Comparison of ENCODE assay signal across 1 cellular context in the genomic region with DNA sequence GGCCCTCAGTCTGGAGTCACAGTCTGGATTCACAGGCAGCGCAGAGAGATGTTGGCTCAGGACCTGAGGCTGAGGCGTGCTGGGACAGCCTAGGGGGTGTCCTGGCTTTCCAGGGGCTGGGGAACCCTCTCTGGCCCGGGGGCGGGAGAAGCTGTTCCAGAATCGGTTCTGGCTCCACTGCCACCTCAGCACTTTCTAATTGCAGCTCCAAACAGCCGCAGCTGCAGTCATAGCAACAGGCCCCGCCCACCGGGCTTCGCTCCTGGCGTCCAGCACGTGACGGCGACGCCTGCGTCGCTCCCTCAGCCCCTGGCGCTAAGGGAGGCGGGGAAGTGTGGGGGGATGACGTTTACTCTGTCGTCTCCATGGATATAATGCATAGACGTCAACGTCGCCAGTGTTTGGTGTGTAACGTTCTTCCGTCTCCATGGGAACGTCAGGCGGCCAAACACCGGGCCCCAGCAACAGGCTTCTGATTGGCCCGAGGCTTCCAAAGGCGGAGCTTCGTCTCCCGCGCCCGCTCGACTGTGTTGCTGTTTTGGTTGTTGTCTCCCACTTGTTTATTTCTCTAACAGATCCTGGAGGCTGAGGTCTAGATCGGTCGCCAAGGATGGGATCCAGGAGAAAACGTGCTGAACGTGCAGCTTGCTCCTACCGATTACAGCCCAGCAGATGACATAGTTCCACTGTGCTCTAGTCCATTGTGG.
A peak's percentile ranks its signal among the peaks of the same experiment; 100 is the strongest.
TF ChIP-seq lines count a peak whose summit lies in the region.

No MANE protein-coding gene starts in this region.

TF ChIP-seq in WTC11, 78 proteins besides CTCF, POLR2A, EP300 and RAD21 (continued from another document):
- TF ChIP-seq ETV6 (CRISPR knock-in tag; IDR thresholded peaks at IDR 0.05) (peak; percentile 87; the same call in 1 of the 2 replicates), FOXP1 (CRISPR knock-in tag; IDR thresholded peaks at IDR 0.05; ENCODE audit: borderline replicate concordance) (0 out of 2 replicates have a peak, but pooled peaks have one; percentile 46), CREM (CRISPR knock-in tag; IDR thresholded peaks at IDR 0.05) (peak; percentile 81; the same call in 1 of the 2 replicates), NFE2L1 (CRISPR knock-in tag; IDR thresholded peaks at IDR 0.05) (peak; percentile 55; the same call in 1 of the 2 replicates), SP1 (CRISPR knock-in tag; conservative IDR thresholded peaks at IDR 0.05) (peak; percentile 96), USF1 (CRISPR knock-in tag; IDR thresholded peaks at IDR 0.05) (peak; percentile 99), IRF2 (CRISPR knock-in tag; IDR thresholded peaks at IDR 0.05; ENCODE audit: borderline replicate concordance, low read depth) (no peak), MXD4 (CRISPR knock-in tag; IDR thresholded peaks at IDR 0.05; ENCODE audit: borderline replicate concordance) (no peak), MYBL2 (CRISPR knock-in tag; IDR thresholded peaks at IDR 0.05) (no peak), FOXK1 (CRISPR knock-in tag; IDR thresholded peaks at IDR 0.05) (peak; percentile 90), NFYB (CRISPR knock-in tag; conservative IDR thresholded peaks at IDR 0.05; ENCODE audit: low read depth) (no peak; the same call in none of the 2 replicates), HMGA2 (CRISPR knock-in tag; IDR thresholded peaks at IDR 0.05) (no peak), ZNF532 (CRISPR knock-in tag; IDR thresholded peaks at IDR 0.05; ENCODE audit: borderline replicate concordance) (no peak), ZNF396 (CRISPR knock-in tag; IDR thresholded peaks at IDR 0.05; ENCODE audit: borderline replicate concordance) (no peak)
- TF ChIP-seq, protein P1, sequence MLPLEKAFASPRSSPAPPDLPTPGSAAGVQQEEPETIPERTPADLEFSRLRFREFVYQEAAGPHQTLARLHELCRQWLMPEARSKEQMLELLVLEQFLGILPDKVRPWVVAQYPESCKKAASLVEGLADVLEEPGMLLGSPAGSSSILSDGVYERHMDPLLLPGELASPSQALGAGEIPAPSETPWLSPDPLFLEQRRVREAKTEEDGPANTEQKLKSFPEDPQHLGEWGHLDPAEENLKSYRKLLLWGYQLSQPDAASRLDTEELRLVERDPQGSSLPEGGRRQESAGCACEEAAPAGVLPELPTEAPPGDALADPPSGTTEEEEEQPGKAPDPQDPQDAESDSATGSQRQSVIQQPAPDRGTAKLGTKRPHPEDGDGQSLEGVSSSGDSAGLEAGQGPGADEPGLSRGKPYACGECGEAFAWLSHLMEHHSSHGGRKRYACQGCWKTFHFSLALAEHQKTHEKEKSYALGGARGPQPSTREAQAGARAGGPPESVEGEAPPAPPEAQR (CRISPR knock-in tag; IDR thresholded peaks at IDR 0.05), result no peak
- TF ChIP-seq, protein P2, sequence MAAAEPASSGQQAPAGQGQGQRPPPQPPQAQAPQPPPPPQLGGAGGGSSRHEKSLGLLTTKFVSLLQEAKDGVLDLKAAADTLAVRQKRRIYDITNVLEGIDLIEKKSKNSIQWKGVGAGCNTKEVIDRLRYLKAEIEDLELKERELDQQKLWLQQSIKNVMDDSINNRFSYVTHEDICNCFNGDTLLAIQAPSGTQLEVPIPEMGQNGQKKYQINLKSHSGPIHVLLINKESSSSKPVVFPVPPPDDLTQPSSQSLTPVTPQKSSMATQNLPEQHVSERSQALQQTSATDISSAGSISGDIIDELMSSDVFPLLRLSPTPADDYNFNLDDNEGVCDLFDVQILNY (CRISPR knock-in tag; IDR thresholded peaks at IDR 0.05), result peak; percentile 51; the same call in 1 of the 2 replicates
- TF ChIP-seq, protein P3, sequence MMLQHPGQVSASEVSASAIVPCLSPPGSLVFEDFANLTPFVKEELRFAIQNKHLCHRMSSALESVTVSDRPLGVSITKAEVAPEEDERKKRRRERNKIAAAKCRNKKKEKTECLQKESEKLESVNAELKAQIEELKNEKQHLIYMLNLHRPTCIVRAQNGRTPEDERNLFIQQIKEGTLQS (CRISPR knock-in tag; conservative IDR thresholded peaks at IDR 0.05), result no peak
- TF ChIP-seq, protein P4, sequence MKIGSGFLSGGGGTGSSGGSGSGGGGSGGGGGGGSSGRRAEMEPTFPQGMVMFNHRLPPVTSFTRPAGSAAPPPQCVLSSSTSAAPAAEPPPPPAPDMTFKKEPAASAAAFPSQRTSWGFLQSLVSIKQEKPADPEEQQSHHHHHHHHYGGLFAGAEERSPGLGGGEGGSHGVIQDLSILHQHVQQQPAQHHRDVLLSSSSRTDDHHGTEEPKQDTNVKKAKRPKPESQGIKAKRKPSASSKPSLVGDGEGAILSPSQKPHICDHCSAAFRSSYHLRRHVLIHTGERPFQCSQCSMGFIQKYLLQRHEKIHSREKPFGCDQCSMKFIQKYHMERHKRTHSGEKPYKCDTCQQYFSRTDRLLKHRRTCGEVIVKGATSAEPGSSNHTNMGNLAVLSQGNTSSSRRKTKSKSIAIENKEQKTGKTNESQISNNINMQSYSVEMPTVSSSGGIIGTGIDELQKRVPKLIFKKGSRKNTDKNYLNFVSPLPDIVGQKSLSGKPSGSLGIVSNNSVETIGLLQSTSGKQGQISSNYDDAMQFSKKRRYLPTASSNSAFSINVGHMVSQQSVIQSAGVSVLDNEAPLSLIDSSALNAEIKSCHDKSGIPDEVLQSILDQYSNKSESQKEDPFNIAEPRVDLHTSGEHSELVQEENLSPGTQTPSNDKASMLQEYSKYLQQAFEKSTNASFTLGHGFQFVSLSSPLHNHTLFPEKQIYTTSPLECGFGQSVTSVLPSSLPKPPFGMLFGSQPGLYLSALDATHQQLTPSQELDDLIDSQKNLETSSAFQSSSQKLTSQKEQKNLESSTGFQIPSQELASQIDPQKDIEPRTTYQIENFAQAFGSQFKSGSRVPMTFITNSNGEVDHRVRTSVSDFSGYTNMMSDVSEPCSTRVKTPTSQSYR (CRISPR knock-in tag; IDR thresholded peaks at IDR 0.05), result no peak
- TF ChIP-seq, protein P5, sequence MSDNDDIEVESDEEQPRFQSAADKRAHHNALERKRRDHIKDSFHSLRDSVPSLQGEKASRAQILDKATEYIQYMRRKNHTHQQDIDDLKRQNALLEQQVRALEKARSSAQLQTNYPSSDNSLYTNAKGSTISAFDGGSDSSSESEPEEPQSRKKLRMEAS (CRISPR knock-in tag; IDR thresholded peaks at IDR 0.05), result peak; percentile 96
